In genomic region chrX:3882553-3882920, GRCh38 we compare ENCODE assay signal across 7 cellular contexts.
A peak's percentile ranks its signal among the peaks of the same experiment; 100 is the strongest.
DNase-seq lines count a peak whose midpoint lies in the region; ATAC-seq and TF ChIP-seq lines count a peak whose summit lies in the region.
"Not testable (repeated sequence)": the region's sequence is repeated elsewhere in the genome, so short reads cannot be mapped to it uniquely, and the experiment has no call there.

No MANE protein-coding gene starts in this region.

- not testable (repeated sequence) for TF ChIP-seq CTCF in glutamatergic neuron (IDR thresholded peaks at IDR 0.05; ENCODE audit: partially characterized antibody, unreplicated experiment); natural killer cell (IDR thresholded peaks at IDR 0.05)

- intact Hi-C loops in natural killer cell (cut with micrococcal nuclease): not testable (repeated sequence)

- H2AFZ ChIP-seq in Karpas-422 (ENCODE audit: low read length): not testable (repeated sequence)

- not testable (repeated sequence) for H3K9me3 Mint-ChIP-seq in activated naive CD8-positive, alpha-beta T cell treated with anti-CD3 and anti-CD28 coated beads for 36 hours; glutamatergic neuron (ENCODE audit: unreplicated experiment); natural killer cell

- peak overlapping the region; percentile 43 for H3K4me3 Mint-ChIP-seq in activated naive CD8-positive, alpha-beta T cell treated with anti-CD3 and anti-CD28 coated beads for 36 hours
- H3K4me3 Mint-ChIP-seq in glutamatergic neuron (ENCODE audit: unreplicated experiment) (peak overlapping the region; percentile 70), natural killer cell (peak overlapping the region; percentile 69)

- not testable (repeated sequence) for H3K27me3 ChIP-seq in Karpas-422 (ENCODE audit: low read length)

- not testable (repeated sequence) for H3K4me1 ChIP-seq in Karpas-422 (ENCODE audit: low read length)

- H3K9ac ChIP-seq in Karpas-422 (ENCODE audit: low read length): peak overlapping the region; percentile 24; the same call in 1 of the 2 replicates

- not testable (repeated sequence) for DNase-seq in Karpas-422; activated naive CD8-positive, alpha-beta T cell treated with anti-CD3 and anti-CD28 coated beads for 36 hours; glutamatergic neuron; natural killer cell
- peak; percentile 2 for DNase-seq in activated CD8-positive, alpha-beta memory T cell treated with anti-CD3 and anti-CD28 coated beads, Interleukin-2, amount 50 U/mL, for 4 hours

- not testable (repeated sequence) for H3K36me3 Mint-ChIP-seq in activated naive CD8-positive, alpha-beta T cell treated with anti-CD3 and anti-CD28 coated beads for 36 hours; glutamatergic neuron (ENCODE audit: unreplicated experiment); natural killer cell

- H3K27me3 Mint-ChIP-seq in activated naive CD8-positive, alpha-beta T cell treated with anti-CD3 and anti-CD28 coated beads for 36 hours; glutamatergic neuron (ENCODE audit: unreplicated experiment); natural killer cell (ENCODE audit: low read depth in 2 of 2): not testable (repeated sequence)

- not testable (repeated sequence) for H3K4me1 Mint-ChIP-seq in activated naive CD8-positive, alpha-beta T cell treated with anti-CD3 and anti-CD28 coated beads for 36 hours; glutamatergic neuron (ENCODE audit: low read depth, unreplicated experiment); natural killer cell

- H3K4me2 ChIP-seq in Karpas-422 (ENCODE audit: low read depth, low read length, poor library complexity, severe bottlenecking): peak overlapping the region; percentile 54

- not testable (repeated sequence) for H3K9me2 ChIP-seq in Karpas-422 (replicated peaks; ENCODE audit: insufficient read depth, low read length)

- H4K20me1 ChIP-seq in Karpas-422 (ENCODE audit: insufficient read depth, low read depth, low read length): not testable (repeated sequence)

- H3K36me3 ChIP-seq in Karpas-422 (ENCODE audit: insufficient read depth, low read length): not testable (repeated sequence)

- H3K27ac ChIP-seq in Karpas-422 (ENCODE audit: low read length): not testable (repeated sequence)

- not testable (repeated sequence) for H3K79me2 ChIP-seq in Karpas-422 (ENCODE audit: low read length)

- H3K9me3 ChIP-seq in Karpas-422 (ENCODE audit: low read length): not testable (repeated sequence)

- not testable (repeated sequence) for H3K27ac Mint-ChIP-seq in activated naive CD8-positive, alpha-beta T cell treated with anti-CD3 and anti-CD28 coated beads for 36 hours; glutamatergic neuron (ENCODE audit: unreplicated experiment); natural killer cell

- ATAC-seq in GM18870 (IDR thresholded peaks at IDR 0.05; ENCODE audit: unreplicated experiment): peak; percentile 36
- ATAC-seq in HG03378 (IDR thresholded peaks at IDR 0.05; ENCODE audit: unreplicated experiment): peak; percentile 32
- ATAC-seq in natural killer cell: not testable (repeated sequence)

- H3K4me3 ChIP-seq in Karpas-422 (ENCODE audit: low read length): peak overlapping the region; percentile 43; the same call in 1 of the 2 replicates
